In genomic region chrX:118226060-118226428, GRCh38 we compare ENCODE assay signal across 9 cellular contexts.
A peak's percentile ranks its signal among the peaks of the same experiment; 100 is the strongest.
DNase-seq lines count a peak whose midpoint lies in the region; ATAC-seq and TF ChIP-seq lines count a peak whose summit lies in the region.
"Had no signal": no experiment of that assay in that cellular context is flagged by ENCODE, and none has a peak within 500 bp of the region (broad histone marks: within the 10 kb centered on the region; RNA-seq: fewer than 3 reads in every experiment).

No MANE protein-coding gene starts in this region.

- DNase-seq in DMS53 (lab: John Stamatoyannopoulos, UW) (peak; percentile 64), HS-27A (ENCODE audit: low read depth) (peak; percentile 3), SW480 (ENCODE audit: low spot score) (peak; percentile 39), kidney tubule cell (ENCODE audit: low spot score) (peak; percentile 58), upper lobe of left lung (no peak), ovary (no peak)
- DNase-seq in activated effector memory CD4-positive, alpha-beta T cell treated with Interleukin-2 at 50 U/mL for 16 hours, result no peak
- DNase-seq: left cardiac atrium had no signal

- 20 to 27% methylated on average over 1 of the region's 1 CpG for WGBS in upper lobe of left lung, 2 donors
- WGBS in ovary, 3 donors, result 16 to 40% (median 21%) methylated on average over 1 of the region's 1 CpG

- TF ChIP-seq POLR2A in upper lobe of left lung (IDR thresholded peaks at IDR 0.05) (no peak), ovary (IDR thresholded peaks at IDR 0.05) (no peak)

- H3K36me3 ChIP-seq in upper lobe of left lung (no peaks in the 10 kb centered on the region), ovary (no peaks in the 10 kb centered on the region)

- H3K27ac ChIP-seq in upper lobe of left lung (no peak overlapping the region), ovary (no peak overlapping the region)

- ATAC-seq in GM19455 (IDR thresholded peaks at IDR 0.05; ENCODE audit: unreplicated experiment) (peak; percentile 73), upper lobe of left lung (ENCODE audit: low FRiP score in 2 of 2) (no peak)

- intact Hi-C loops in ovary (cut with DNase I), result no loop called here

- no peaks in the 10 kb centered on the region for H3K4me1 ChIP-seq in upper lobe of left lung
- no peaks in the 10 kb centered on the region for H3K4me1 ChIP-seq in ovary (ENCODE audit: insufficient read depth)

- no peak for TF ChIP-seq EP300 in upper lobe of left lung (IDR thresholded peaks at IDR 0.05)
- TF ChIP-seq EP300 in ovary (IDR thresholded peaks at IDR 0.05), result no peak

- H3K4me3 ChIP-seq in upper lobe of left lung (no peak overlapping the region), ovary (no peak overlapping the region)

- H3K27me3 ChIP-seq in upper lobe of left lung, result no peaks in the 10 kb centered on the region
- H3K27me3 ChIP-seq in ovary, result no peaks in the 10 kb centered on the region

- H3K9me3 ChIP-seq in upper lobe of left lung (no peaks in the 10 kb centered on the region), ovary (no peaks in the 10 kb centered on the region)

- TF ChIP-seq CTCF in upper lobe of left lung (IDR thresholded peaks at IDR 0.05) (peak in 2 of 6 experiments; percentile 15 to 24), ovary (IDR thresholded peaks at IDR 0.05) (no peak)

Comparison
In these comparisons a context has a peak if more than half of its experiments do, and no peak if none do; other contexts are left out.
1. DNase-seq: peak in DMS53 (single experiment), HS-27A (single experiment), SW480 (single experiment) and kidney tubule cell (single experiment); none in upper lobe of left lung (0 of 2), activated effector memory CD4-positive, alpha-beta T cell treated with Interleukin-2 at 50 U/mL for 16 hours (single experiment) and ovary (0 of 5).